10 cellular contexts compared by ENCODE assay signal in the genomic region with DNA sequence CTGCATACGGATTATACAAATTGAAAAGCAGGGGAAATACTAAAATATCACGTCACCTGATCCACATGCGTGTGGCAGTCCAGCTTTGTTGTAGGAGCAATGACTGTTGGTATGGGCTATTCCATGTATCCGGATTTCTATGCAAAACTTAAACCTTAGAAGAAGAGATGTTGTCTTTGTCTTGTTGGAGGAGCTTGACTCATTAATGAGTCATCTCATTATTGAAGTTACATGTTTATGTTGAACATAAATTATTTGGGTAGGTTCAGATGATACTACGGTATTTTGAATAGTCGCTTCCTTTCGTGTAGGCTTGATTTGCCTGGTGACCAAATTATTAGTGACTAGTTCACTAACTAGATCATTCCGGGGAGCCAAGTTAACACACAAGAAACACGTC. TPM values are rescaled to one million over a fixed set of nuclear protein-coding genes. Genes with fewer than 3 reads are reported as not detected.
DNase-seq lines count a peak whose midpoint lies in the region; ATAC-seq and TF ChIP-seq lines count a peak whose summit lies in the region.
"Had no signal": no experiment of that assay in that cellular context is flagged by ENCODE, and none has a peak within 500 bp of the region (broad histone marks: within the 10 kb centered on the region; RNA-seq: fewer than 3 reads in every experiment).

No MANE protein-coding gene starts in this region.

- peaks cover 18% of the 10 kb centered on the region for H3K36me3 Mint-ChIP-seq in activated CD4-positive, alpha-beta T cell treated with anti-CD3 and anti-CD28 coated beads for 36 hours (ENCODE audit: low read depth)
- peaks cover 7% of the 10 kb centered on the region for H3K36me3 Mint-ChIP-seq in progenitor cell of endocrine pancreas (ENCODE audit: insufficient read depth)

- intact Hi-C loops in activated CD4-positive, alpha-beta T cell treated with anti-CD3 and anti-CD28 coated beads for 36 hours (cut with DNase I, micrococcal nuclease), result loop anchor here (1.0 to 10.0 kb wide), 12 partner anchors 93 to 1372 kb away; a partner anchor contains a TSS
- intact Hi-C loops in OCI-LY7 (cut with micrococcal nuclease; ENCODE audit: unreplicated experiment), result loop anchor here (2.0 to 5.0 kb wide), 2 partner anchors 94 to 130 kb away; a partner anchor contains a TSS

- 0 out of 2 replicates have a peak overlapping the region, but pooled peaks have one; percentile 93 for H2AFZ ChIP-seq in OCI-LY7 (ENCODE audit: low read length)

- CTCF ChIA-PET in activated CD4-positive, alpha-beta T cell treated with anti-CD3 and anti-CD28 coated beads for 36 hours (lab: Charles Lee), result interaction anchor here (0.6 to 2.2 kb wide), 18 partner anchors 9 to 674 kb away, joined by 3 to 24 read pairs (median 4); a partner anchor contains a TSS
- CTCF ChIA-PET in OCI-LY7 (lab: Charles Lee; ENCODE audit: unreplicated experiment), result interaction anchor here (0.6 to 1.3 kb wide), 2 partner anchors 9 to 26 kb away, joined by 4 to 12 read pairs; no protein-coding TSS in a partner anchor

- peak overlapping the region; percentile 82 for H3K4me3 Mint-ChIP-seq in activated CD4-positive, alpha-beta T cell treated with anti-CD3 and anti-CD28 coated beads for 36 hours
- H3K4me3 Mint-ChIP-seq in progenitor cell of endocrine pancreas (ENCODE audit: low read depth), result peak overlapping the region; percentile 43

- POLR2A ChIA-PET in activated CD4-positive, alpha-beta T cell treated with anti-CD3 and anti-CD28 coated beads for 36 hours (lab: Charles Lee), result no interaction called here
- POLR2A ChIA-PET in OCI-LY7 (lab: Charles Lee), result interaction anchor here (0.8 to 1.4 kb wide), 4 partner anchors 9 to 93 kb away, joined by 3 to 8 read pairs (median 4); no protein-coding TSS in a partner anchor

- H3K4me3 ChIP-seq in OCI-LY7 (ENCODE audit: low read depth, low read length, poor library complexity, severe bottlenecking) (no peak overlapping the region), coronary artery (peak overlapping the region; percentile 95)

- H3K79me2 ChIP-seq in OCI-LY7 (ENCODE audit: insufficient read depth, low read depth, low read length), result peaks cover 29% of the 10 kb centered on the region

- H3K4me1 Mint-ChIP-seq in activated CD4-positive, alpha-beta T cell treated with anti-CD3 and anti-CD28 coated beads for 36 hours, result peaks cover 30% of the 10 kb centered on the region
- peaks cover 6% of the 10 kb centered on the region for H3K4me1 Mint-ChIP-seq in progenitor cell of endocrine pancreas (ENCODE audit: low read depth)

- H3K9me3 ChIP-seq in OCI-LY7 (ENCODE audit: low read length), result no peaks in the 10 kb centered on the region
- H3K9me3 ChIP-seq: right atrium auricular region had no signal

- peaks cover 5% of the 10 kb centered on the region for H3K27me3 Mint-ChIP-seq in activated CD4-positive, alpha-beta T cell treated with anti-CD3 and anti-CD28 coated beads for 36 hours
- peaks cover 25% of the 10 kb centered on the region for H3K27me3 Mint-ChIP-seq in progenitor cell of endocrine pancreas

- no peak overlapping the region for H3K27ac ChIP-seq in OCI-LY7 (ENCODE audit: low read depth, low read length, poor library complexity, severe bottlenecking)
- no peak overlapping the region for H3K27ac ChIP-seq in coronary artery

- peak overlapping the region; percentile 59; the same call in 1 of the 2 replicates for H3K4me2 ChIP-seq in OCI-LY7 (ENCODE audit: low read length)

- H3K4me1 ChIP-seq in OCI-LY7 (ENCODE audit: insufficient read depth, low read length, poor library complexity, severe bottlenecking), result peaks cover 28% of the 10 kb centered on the region

- H3K9me2 ChIP-seq in OCI-LY7 (ENCODE audit: insufficient read depth, low read length), result no peaks in the 10 kb centered on the region

- ATAC-seq in activated CD4-positive, alpha-beta T cell treated with anti-CD3 and anti-CD28 coated beads for 36 hours, result no peak
- no peak for ATAC-seq in left lobe of liver
- no peak for ATAC-seq in GM21528 (IDR thresholded peaks at IDR 0.05; ENCODE audit: low FRiP score, unreplicated experiment)

- no TSS peak for BruUV-seq in OCI-LY7 (replicated peaks; lab: Mats Ljungman, UMichigan)

- no peak for DNase-seq in activated CD4-positive, alpha-beta T cell treated with anti-CD3 and anti-CD28 coated beads for 36 hours
- no peak for DNase-seq in activated CD4-positive, alpha-beta T cell treated with anti-CD3 and anti-CD28 coated beads for 1 hour
- DNase-seq in OCI-LY7 (ENCODE audit: low spot score) (no peak), coronary artery (ENCODE audit: low spot score) (no peak), progenitor cell of endocrine pancreas (ENCODE audit: low spot score, unreplicated experiment) (no peak), left lobe of liver (ENCODE audit: low spot score) (no peak), HT-29 (ENCODE audit: low spot score) (no peak)

- H3K9me3 Mint-ChIP-seq in activated CD4-positive, alpha-beta T cell treated with anti-CD3 and anti-CD28 coated beads for 36 hours (ENCODE audit: low read depth), result no peaks in the 10 kb centered on the region
- H3K9me3 Mint-ChIP-seq in progenitor cell of endocrine pancreas (ENCODE audit: low read depth), result no peaks in the 10 kb centered on the region

- no peak overlapping the region for H3K27ac Mint-ChIP-seq in activated CD4-positive, alpha-beta T cell treated with anti-CD3 and anti-CD28 coated beads for 36 hours
- no peak overlapping the region for H3K27ac Mint-ChIP-seq in progenitor cell of endocrine pancreas

- H3K36me3 ChIP-seq in OCI-LY7 (ENCODE audit: insufficient read depth, low read length), result peaks cover 26% of the 10 kb centered on the region
- H3K36me3 ChIP-seq: right atrium auricular region had no signal

- H4K20me1 ChIP-seq in OCI-LY7 (ENCODE audit: insufficient read depth, low read length), result no peaks in the 10 kb centered on the region

- no peak for TF ChIP-seq CTCF in OCI-LY7 (conservative IDR thresholded peaks at IDR 0.05; ENCODE audit: low read length)
- no peak for TF ChIP-seq CTCF in coronary artery (IDR thresholded peaks at IDR 0.05)
- no peak for TF ChIP-seq CTCF in progenitor cell of endocrine pancreas (IDR thresholded peaks at IDR 0.05; ENCODE audit: unreplicated experiment)

RNA-seq across cellular contexts. Expression of a gene that starts 0.8 kb away (rescaled TPM):
- total RNA-seq in activated CD4-positive, alpha-beta T cell treated with anti-CD3 and anti-CD28 coated beads for 36 hours, result 10 to 100 TPM; 37.4 to 40.9 TPM
- 32.2 and 40.0 TPM in 2 replicates for total RNA-seq in OCI-LY7 (2014; rRNA removed; shearing (Covaris generic))
- total RNA-seq in OCI-LY7 (2022) (46.4 and 52.3 TPM in 2 replicates), progenitor cell of endocrine pancreas (28.3 and 28.5 TPM in 2 replicates), left lobe of liver (3.7 TPM)
- 16.5 and 24.0 TPM in 2 replicates for total RNA-seq in HT-29 (2014; rRNA removed; shearing (Covaris generic))

RNA-seq across cellular contexts. Expression of a gene that starts 25.7 kb away (rescaled TPM):
- total RNA-seq in activated CD4-positive, alpha-beta T cell treated with anti-CD3 and anti-CD28 coated beads for 36 hours, result not detected
- not detected in 2 replicates for total RNA-seq in OCI-LY7 (2014; rRNA removed; shearing (Covaris generic))
- total RNA-seq in OCI-LY7 (2022), result not detected in 2 replicates
- not detected in 2 replicates for total RNA-seq in progenitor cell of endocrine pancreas
- total RNA-seq in left lobe of liver, result not detected
- total RNA-seq in HT-29 (2014; rRNA removed; shearing (Covaris generic)), result not detected in 2 replicates
- total RNA-seq: liver, right atrium auricular region had no signal
